7 cellular contexts compared by ENCODE assay signal in the genomic region with DNA sequence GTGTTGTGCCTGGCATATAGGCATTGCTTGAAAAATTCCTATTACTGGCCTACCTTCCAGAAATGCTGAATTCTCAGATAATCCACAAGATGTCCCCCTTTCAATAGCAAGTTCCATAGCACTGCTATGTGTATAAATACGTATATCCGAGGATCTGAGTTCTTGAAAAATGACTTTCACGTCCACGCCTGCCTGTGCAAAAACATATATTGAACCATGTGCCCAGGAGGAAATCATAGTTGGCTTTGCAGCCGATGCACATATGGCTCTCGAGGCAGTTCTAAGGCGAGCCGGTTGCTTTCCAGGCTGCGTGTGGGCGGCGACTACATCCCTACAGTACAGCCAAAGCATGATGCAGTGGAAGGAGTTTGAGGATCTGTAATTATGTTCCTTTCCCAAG. TPM values are rescaled to one million over a fixed set of nuclear protein-coding genes. Genes with fewer than 3 reads are reported as not detected.
DNase-seq lines count a peak whose midpoint lies in the region; TF ChIP-seq lines count a peak whose summit lies in the region.

No MANE protein-coding gene starts in this region.

- peak overlapping the region; percentile 78 for H2AFZ ChIP-seq in GM23248

- no peaks in the 10 kb centered on the region for H3K9me3 ChIP-seq in GM23248 (ENCODE audit: low read depth)
- no peaks in the 10 kb centered on the region for H3K9me3 ChIP-seq in adrenal gland (replicated peaks in 1 of 3)

- TF ChIP-seq POLR2A in adrenal gland (IDR thresholded peaks at IDR 0.05): no peak

- peak overlapping the region; percentile 27; the same call in 1 of the 2 replicates for H3K9ac ChIP-seq in GM23248

- in situ Hi-C loops in GM23248 (cut with MboI): no loop called here

- H3K4me2 ChIP-seq in GM23248 (ENCODE audit: unreplicated experiment): peak overlapping the region; percentile 78

- H3K4me1 ChIP-seq in GM23248 (ENCODE audit: insufficient read depth) (peaks cover 11% of the 10 kb centered on the region), adrenal gland (replicated peaks in 1 of 2) (no peaks in the 10 kb centered on the region)

- H4K20me1 ChIP-seq in GM23248 (ENCODE audit: insufficient read depth): no peaks in the 10 kb centered on the region

- no peaks in the 10 kb centered on the region for H3K9me2 ChIP-seq in GM23248 (ENCODE audit: insufficient read depth)

- peak overlapping the region; percentile 27; the same call in 1 of the 2 replicates for H3K27ac ChIP-seq in GM23248
- H3K27ac ChIP-seq in adrenal gland: no peak overlapping the region

- intact Hi-C loops in posterior cingulate gyrus (cut with DNase I) (no loop called here), adrenal gland (cut with DNase I) (no loop called here)

- WGBS in GM23248 (ENCODE audit: low coverage in 1 of 2, low lambda C conversion rate in 2 of 2, missing lambda C conversion rate in 2 of 2), 2 experiments: 0 to 3% methylated on average over 10 to 11 of the region's 11 CpGs
- WGBS in adrenal gland, 4 donors: 19 to 47% (median 30%) methylated on average over 6 to 11 of the region's 11 CpGs

- peak; percentile 40 for TF ChIP-seq CTCF in epithelial cell of esophagus (IDR thresholded peaks at IDR 0.05; ENCODE audit: insufficient read depth, low read depth, low read length, missing control alignments)
- peak in 2 of 6 experiments; percentile 3 to 13 for TF ChIP-seq CTCF in adrenal gland (IDR thresholded peaks at IDR 0.05)

- no peaks in the 10 kb centered on the region for H3K27me3 ChIP-seq in GM23248 (replicated peaks; ENCODE audit: insufficient read depth)
- H3K27me3 ChIP-seq in adrenal gland: peaks cover 34% of the 10 kb centered on the region

- H3F3A ChIP-seq in GM23248 (ENCODE audit: insufficient read depth): peaks cover 2% of the 10 kb centered on the region; the same call in 1 of the 2 replicates

- no peaks in the 10 kb centered on the region for H3K79me2 ChIP-seq in GM23248 (ENCODE audit: insufficient read depth)

- no peaks in the 10 kb centered on the region for H3K36me3 ChIP-seq in GM23248 (ENCODE audit: low read depth)
- no peaks in the 10 kb centered on the region for H3K36me3 ChIP-seq in adrenal gland (replicated peaks in 1 of 2)

- H3K4me3 ChIP-seq in GM23248 (peak overlapping the region; percentile 63), epithelial cell of esophagus (ENCODE audit: low read length) (no peak overlapping the region), adrenal gland (peak overlapping the region in 1 of 4 donors; percentile 35)

- DNase-seq in GM23248 (peak; percentile 66), NCI-H748 treated with DMSO at 0.1 percent for 48 hours (lab: John Stamatoyannopoulos, UW) (peak; percentile 2), epithelial cell of esophagus (ENCODE audit: low read depth) (peak; percentile 37), posterior cingulate gyrus (peak in 9 of 10 donors; percentile 7 to 91 (median 40)), adrenal gland (no peak), NCI-H187 treated with DMSO at 0.1 percent for 48 hours (lab: John Stamatoyannopoulos, UW) (no peak)
- DNase-seq in stimulated activated CD4-positive, alpha-beta T cell treated with anti-CD3 and anti-CD28 coated beads, Interleukin-2, amount 100 ng/mL, for 48 hours: no peak

RNA-seq across cellular contexts. Expression of a gene that starts 55.4 kb away (rescaled TPM):
- not detected in 2 replicates for total RNA-seq in GM23248 (2014; rRNA removed; shearing (Covaris generic))
- polyA plus RNA-seq in GM23248 (2016; fragmentation: Nextera tagmentation; extraction: Ambion mirVana): not detected in 2 replicates
- total RNA-seq in adrenal gland: not detected
- not detected for polyA plus RNA-seq in adrenal gland

Comparison
In these comparisons a context has a peak if more than half of its experiments do, and no peak if none do; other contexts are left out.
1. DNase-seq: peak in GM23248 (single experiment), NCI-H748 treated with DMSO at 0.1 percent for 48 hours (single experiment), epithelial cell of esophagus (single experiment) and posterior cingulate gyrus (9 of 10); none in stimulated activated CD4-positive, alpha-beta T cell treated with anti-CD3 and anti-CD28 coated beads, Interleukin-2, amount 100 ng/mL, for 48 hours (0 of 2), adrenal gland (0 of 7) and NCI-H187 treated with DMSO at 0.1 percent for 48 hours (single experiment).